In genomic region chr17:75240394-75241142, GRCh38 we compare ENCODE assay signal across 8 cellular contexts. TPM values are rescaled to one million over a fixed set of nuclear protein-coding genes. Genes with fewer than 3 reads are reported as not detected.
A peak's percentile ranks its signal among the peaks of the same experiment; 100 is the strongest.
DNase-seq lines count a peak whose midpoint lies in the region; ATAC-seq and TF ChIP-seq lines count a peak whose summit lies in the region.

No MANE protein-coding gene starts in this region.

- H3K9me3 Mint-ChIP-seq in MCF 10A (ENCODE audit: unreplicated experiment) = no peaks in the 10 kb centered on the region
- H3K9me3 Mint-ChIP-seq in progenitor cell of endocrine pancreas (ENCODE audit: low read depth) = no peaks in the 10 kb centered on the region

- intact Hi-C loops in MCF 10A (cut with micrococcal nuclease) = no loop called here
- intact Hi-C loops in breast epithelium (cut with DNase I; ENCODE audit: low total_unique reads) = no loop called here

- H3K27me3 Mint-ChIP-seq in MCF 10A (ENCODE audit: insufficient read depth, unreplicated experiment) = no peaks in the 10 kb centered on the region
- H3K27me3 Mint-ChIP-seq in progenitor cell of endocrine pancreas = no peaks in the 10 kb centered on the region

- no peak overlapping the region for H3K4me3 ChIP-seq in breast epithelium

- H3K27me3 ChIP-seq in breast epithelium = no peaks in the 10 kb centered on the region

- BruUV-seq in MCF 10A (replicated peaks; lab: Mats Ljungman, UMichigan) = no TSS peak

- ATAC-seq in HG02798 (IDR thresholded peaks at IDR 0.05; ENCODE audit: poor library complexity, unreplicated experiment) (no peak), GM19455 (IDR thresholded peaks at IDR 0.05; ENCODE audit: unreplicated experiment) (no peak)

- H3K4me1 ChIP-seq in breast epithelium = no peaks in the 10 kb centered on the region

- POLR2A ChIA-PET in MCF 10A (lab: Yijun Ruan, JAX) = interaction anchor here (0.7 to 2.8 kb wide), 6 partner anchors 10 to 539 kb away, joined by 3 to 7 read pairs (median 6); partner anchors contain the start of genes GGA3, MRPS7 and NUP85

- peaks cover 53% of the 10 kb centered on the region for H3K36me3 Mint-ChIP-seq in MCF 10A (ENCODE audit: insufficient read depth, unreplicated experiment)
- peaks cover 14% of the 10 kb centered on the region for H3K36me3 Mint-ChIP-seq in progenitor cell of endocrine pancreas (ENCODE audit: insufficient read depth)

- DNase-seq in MCF 10A (ENCODE audit: unreplicated experiment) (peak; percentile 37), breast epithelium (ENCODE audit: low spot score in 2 of 2) (no peak), NCI-H2107 (lab: John Stamatoyannopoulos, UW) (peak; percentile 70), erythroblast (lab: John Stamatoyannopoulos, UW) (peak; percentile 64 to 70), progenitor cell of endocrine pancreas (ENCODE audit: low spot score, unreplicated experiment) (no peak)
- DNase-seq in activated CD4-positive, alpha-beta T cell treated with anti-CD3 and anti-CD28 coated beads, Interleukin-2, amount 50 U/mL, for 1 hour = peak; percentile 30

- H3K27ac Mint-ChIP-seq in MCF 10A (ENCODE audit: low read depth, unreplicated experiment) (no peak overlapping the region), progenitor cell of endocrine pancreas (no peak overlapping the region)

- peaks cover 10% of the 10 kb centered on the region for H3K36me3 ChIP-seq in breast epithelium

- H3K4me3 Mint-ChIP-seq in MCF 10A (ENCODE audit: unreplicated experiment) = no peak overlapping the region
- H3K4me3 Mint-ChIP-seq in progenitor cell of endocrine pancreas (ENCODE audit: low read depth) = no peak overlapping the region

- no peaks in the 10 kb centered on the region for H3K9me3 ChIP-seq in breast epithelium

- TF ChIP-seq POLR2A in breast epithelium (IDR thresholded peaks at IDR 0.05) (no peak), erythroblast (IDR thresholded peaks at IDR 0.05; ENCODE audit: low read length) (no peak)

- peak overlapping the region in 1 of 2 donors; percentile 32 for H3K27ac ChIP-seq in breast epithelium

- TF ChIP-seq CTCF in MCF 10A (IDR thresholded peaks at IDR 0.05; ENCODE audit: unreplicated experiment) (peak; percentile 41), breast epithelium (IDR thresholded peaks at IDR 0.05) (peak in 1 of 3 donors; percentile 34), progenitor cell of endocrine pancreas (IDR thresholded peaks at IDR 0.05; ENCODE audit: unreplicated experiment) (peak; percentile 65)

- peaks cover 5% of the 10 kb centered on the region for H3K4me1 Mint-ChIP-seq in MCF 10A (ENCODE audit: insufficient read depth, unreplicated experiment)
- no peaks in the 10 kb centered on the region for H3K4me1 Mint-ChIP-seq in progenitor cell of endocrine pancreas (ENCODE audit: low read depth)

- CTCF ChIA-PET in MCF 10A (lab: Yijun Ruan, JAX) = interaction anchor here (0.6 to 1.8 kb wide), 11 partner anchors 8 to 290 kb away, joined by 3 to 9 read pairs (median 4); partner anchors contain the start of gene MRPS7

RNA-seq across cellular contexts. Expression of gene GGA3, which starts 20.8 kb away (rescaled TPM):
- total RNA-seq in MCF 10A (2022) = 32.7 and 39.5 TPM in 2 replicates
- 10 to 100 TPM; 20.0 to 35.0 (median 32.8) TPM for total RNA-seq in breast epithelium
- total RNA-seq in progenitor cell of endocrine pancreas = 66.8 and 68.1 TPM in 2 replicates

RNA-seq across cellular contexts. Expression of gene MRPS7, which starts 21.1 kb away (rescaled TPM):
- 73.9 and 75.0 TPM in 2 replicates for total RNA-seq in MCF 10A (2022)
- total RNA-seq in breast epithelium = 10 to 100 TPM; 37.0 to 46.5 (median 40.1) TPM
- total RNA-seq in progenitor cell of endocrine pancreas = 55.2 and 59.2 TPM in 2 replicates

RNA-seq across cellular contexts. Expression of gene MIF4GD, which starts 30.5 kb away (rescaled TPM):
- 23.3 and 29.6 TPM in 2 replicates for total RNA-seq in MCF 10A (2022)
- total RNA-seq in breast epithelium = 10 to 100 TPM; 26.2 to 38.7 (median 28.8) TPM
- total RNA-seq in progenitor cell of endocrine pancreas = 14.8 and 16.3 TPM in 2 replicates

RNA-seq across cellular contexts. Expression of gene NUP85, which starts 35.1 kb away (rescaled TPM):
- total RNA-seq in MCF 10A (2022) (42.3 and 49.2 TPM in 2 replicates), breast epithelium (10 to 100 TPM; 37.1 to 40.2 (median 37.7) TPM), progenitor cell of endocrine pancreas (83.8 and 86.9 TPM in 2 replicates)

RNA-seq across cellular contexts. Expression of gene SLC25A19, which starts 48.7 kb away (rescaled TPM):
- total RNA-seq in MCF 10A (2022) (14.8 and 22.6 TPM in 2 replicates), breast epithelium (10 to 100 TPM; 11.4 to 13.8 (median 12.3) TPM), progenitor cell of endocrine pancreas (14.1 and 18.4 TPM in 2 replicates)

Comparison
In these comparisons a context has a peak if more than half of its experiments do, and no peak if none do; other contexts are left out.
1. DNase-seq: peak in MCF 10A (single experiment), NCI-H2107 (single experiment), activated CD4-positive, alpha-beta T cell treated with anti-CD3 and anti-CD28 coated beads, Interleukin-2, amount 50 U/mL, for 1 hour (single experiment) and erythroblast (2 of 2); none in breast epithelium (0 of 2) and progenitor cell of endocrine pancreas (single experiment).